ENCODE assay signal across 14 cellular contexts in the genomic region with DNA sequence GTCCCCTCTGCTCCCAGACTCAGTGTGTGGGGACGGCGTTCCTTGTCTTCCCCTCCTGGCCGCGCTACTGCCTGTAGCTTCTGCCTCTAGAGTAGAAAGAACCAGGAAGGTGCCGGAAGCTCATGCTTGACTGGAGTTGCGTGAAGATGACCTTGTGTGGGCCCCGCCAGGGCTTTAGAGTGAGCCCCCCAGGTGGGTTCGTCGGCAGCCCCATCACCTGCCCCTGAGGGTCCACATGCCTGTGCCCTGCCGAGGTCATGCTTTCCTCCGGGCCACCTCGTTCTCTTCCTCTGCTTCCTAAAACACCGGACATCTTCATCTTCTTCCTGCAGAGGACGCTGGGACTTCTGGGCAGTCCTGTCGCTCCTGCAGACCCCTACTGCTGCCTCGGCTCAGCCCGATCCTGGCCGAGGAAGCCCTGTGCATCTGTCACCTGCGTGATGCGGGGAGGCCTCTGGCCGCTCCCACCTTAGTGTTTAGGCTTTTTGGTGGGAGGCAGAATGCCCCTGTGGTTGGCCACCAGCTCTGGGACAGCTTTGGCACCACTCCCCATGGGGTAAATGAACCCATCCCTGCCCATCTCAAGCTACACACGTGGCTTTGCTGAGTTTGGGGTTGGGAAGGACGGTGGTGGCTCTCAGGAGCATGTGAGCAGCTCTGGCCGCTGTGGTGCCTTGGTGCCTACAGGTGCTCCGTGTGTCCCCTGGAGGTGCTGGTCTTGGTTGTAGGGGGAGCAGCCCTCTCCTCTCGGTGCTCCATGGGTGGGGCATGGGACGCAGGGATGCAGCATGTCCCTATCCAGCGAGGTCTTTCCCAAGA. TPM values are rescaled to one million over a fixed set of nuclear protein-coding genes. Genes with fewer than 3 reads are reported as not detected.
DNase-seq lines count a peak whose midpoint lies in the region; ATAC-seq and TF ChIP-seq lines count a peak whose summit lies in the region.
"Had no signal": no experiment of that assay in that cellular context is flagged by ENCODE, and none has a peak within 500 bp of the region (broad histone marks: within the 10 kb centered on the region; RNA-seq: fewer than 3 reads in every experiment).

No MANE protein-coding gene starts in this region.

- intact Hi-C loops in psoas muscle (cut with DNase I) = loop anchor here in 1 of 2 donors (10.0 kb wide), 1 partner anchor 265 kb away; a partner anchor contains a TSS

- H3K4me3 ChIP-seq in BLaER1 (no peak overlapping the region), psoas muscle (peak overlapping the region; percentile 7)

- CTCF ChIA-PET in activated CD4-positive, alpha-beta T cell treated with anti-CD3 and anti-CD28 coated beads, Interleukin-2, amount 10 ng/mL, durations not matched to agents 7 days and 5 days (lab: Charles Lee) = no interaction called here

- no peak overlapping the region for H3K4me3 Mint-ChIP-seq in activated CD4-positive, alpha-beta T cell treated with anti-CD3 and anti-CD28 coated beads, Interleukin-2, amount 10 ng/mL, durations not matched to agents 7 days and 5 days
- H3K4me3 Mint-ChIP-seq: CD8-positive, alpha-beta memory T cell; HFFc6 had no signal

- H3K27me3 ChIP-seq in BLaER1 = no peaks in the 10 kb centered on the region
- H3K27me3 ChIP-seq in psoas muscle (ENCODE audit: insufficient read depth in 3 of 3, low read length in 2 of 3) = no peaks in the 10 kb centered on the region

- H3K27ac Mint-ChIP-seq in activated CD4-positive, alpha-beta T cell treated with anti-CD3 and anti-CD28 coated beads, Interleukin-2, amount 10 ng/mL, durations not matched to agents 7 days and 5 days = peak overlapping the region; percentile 50
- H3K27ac Mint-ChIP-seq: CD8-positive, alpha-beta memory T cell; HFFc6 had no signal

- H3K4me1 Mint-ChIP-seq in activated CD4-positive, alpha-beta T cell treated with anti-CD3 and anti-CD28 coated beads, Interleukin-2, amount 10 ng/mL, durations not matched to agents 7 days and 5 days = no peaks in the 10 kb centered on the region

- H3K4me2 ChIP-seq in BLaER1 = 0 out of 2 replicates have a peak overlapping the region, but pooled peaks have one; percentile 3

- H3K9me3 ChIP-seq in BLaER1 = peaks cover 12% of the 10 kb centered on the region
- H3K9me3 ChIP-seq in psoas muscle = no peaks in the 10 kb centered on the region

- H3K27ac ChIP-seq in BLaER1 (peak overlapping the region; percentile 13; the same call in 1 of the 2 replicates), psoas muscle (peak overlapping the region; percentile 99), caudate nucleus (ENCODE audit: low read depth, low read length) (no peak overlapping the region)
- H3K27ac ChIP-seq: 22Rv1 had no signal

- H3K9ac ChIP-seq in BLaER1 = no peak overlapping the region

- POLR2A ChIA-PET in activated CD4-positive, alpha-beta T cell treated with anti-CD3 and anti-CD28 coated beads, Interleukin-2, amount 10 ng/mL, durations not matched to agents 7 days and 5 days (lab: Charles Lee) = no interaction called here

- peaks cover 10% of the 10 kb centered on the region for H3K9me3 Mint-ChIP-seq in activated CD4-positive, alpha-beta T cell treated with anti-CD3 and anti-CD28 coated beads, Interleukin-2, amount 10 ng/mL, durations not matched to agents 7 days and 5 days

- 65 to 81% (median 71%) methylated on average over 28 of the region's 28 CpGs for WGBS in psoas muscle, 3 donors

- H4K20me1 ChIP-seq in BLaER1 = peaks cover 16% of the 10 kb centered on the region; the same call in 1 of the 2 replicates

- no peak for DNase-seq in activated CD4-positive, alpha-beta T cell treated with anti-CD3 and anti-CD28 coated beads, Interleukin-2, amount 10 ng/mL, durations not matched to agents 7 days and 5 days
- DNase-seq in activated CD4-positive, alpha-beta T cell treated with anti-CD3 and anti-CD28 coated beads, Interleukin-2, amount 50 U/mL, for 1 hour = no peak
- DNase-seq in mesenteric fat pad (ENCODE audit: low spot score) (peak; percentile 69), psoas muscle (peak in 1 of 2 donors; percentile 66), putamen (ENCODE audit: low spot score) (no peak), caudate nucleus (lab: John Stamatoyannopoulos, UW) (no peak), nucleus accumbens (lab: John Stamatoyannopoulos, UW) (no peak)
- DNase-seq: Caco-2; CD8-positive, alpha-beta memory T cell; GF-D8; HCEC 1CT; HFFc6 had no signal

- H3K27me3 Mint-ChIP-seq in activated CD4-positive, alpha-beta T cell treated with anti-CD3 and anti-CD28 coated beads, Interleukin-2, amount 10 ng/mL, durations not matched to agents 7 days and 5 days = no peaks in the 10 kb centered on the region
- H3K27me3 Mint-ChIP-seq: CD8-positive, alpha-beta memory T cell had no signal

- H3K4me1 ChIP-seq in BLaER1 = peaks cover 7% of the 10 kb centered on the region; the same call in 1 of the 2 replicates
- H3K4me1 ChIP-seq in psoas muscle = peaks cover 91% of the 10 kb centered on the region
- H3K4me1 ChIP-seq: Caco-2 had no signal

- peaks cover 13% of the 10 kb centered on the region for H3K36me3 Mint-ChIP-seq in activated CD4-positive, alpha-beta T cell treated with anti-CD3 and anti-CD28 coated beads, Interleukin-2, amount 10 ng/mL, durations not matched to agents 7 days and 5 days (ENCODE audit: low read depth)

- TF ChIP-seq CTCF in psoas muscle (IDR thresholded peaks at IDR 0.05) = no peak

- H3K36me3 ChIP-seq in BLaER1 = peaks cover 88% of the 10 kb centered on the region
- peaks cover 8 to 95% of the 10 kb centered on the region in 2 donors for H3K36me3 ChIP-seq in psoas muscle (ENCODE audit: insufficient read depth in 1 of 2, low read depth in 1 of 2)

- ATAC-seq in psoas muscle = peak in 2 of 4 donors; percentile 1 to 3

RNA-seq across cellular contexts. Expression of a gene that starts 12.3 kb away (rescaled TPM):
- total RNA-seq in activated CD4-positive, alpha-beta T cell treated with anti-CD3 and anti-CD28 coated beads, Interleukin-2, amount 10 ng/mL, durations not matched to agents 7 days and 5 days = 10 to 100 TPM; 13.8 to 21.8 TPM
- total RNA-seq in mesenteric fat pad (3.7 TPM), psoas muscle (1,000 to 10,000 TPM; 1,061 to 1,869 (median 1,568) TPM)
- polyA plus RNA-seq in psoas muscle = 100 to 1,000 TPM; 397 to 658 (median 442) TPM

RNA-seq across cellular contexts. Expression of a gene that starts 54.6 kb away (rescaled TPM):
- 1 to 10 TPM; 6.4 to 8.2 TPM for total RNA-seq in activated CD4-positive, alpha-beta T cell treated with anti-CD3 and anti-CD28 coated beads, Interleukin-2, amount 10 ng/mL, durations not matched to agents 7 days and 5 days
- 7.5 TPM for total RNA-seq in mesenteric fat pad
- 10 to 100 TPM; 11.3 to 26.2 (median 17.8) TPM for total RNA-seq in psoas muscle
- polyA plus RNA-seq in psoas muscle = 10 to 100 TPM in 2 of 3 donors, 1 to 10 TPM in 1; 7.7 to 16.0 (median 11.5) TPM

Comparison
In these comparisons a context has a peak if more than half of its experiments do, and no peak if none do; other contexts are left out.
1. RNA of a gene that starts 12.3 kb away (total RNA-seq): 1,061 to 1,869 TPM in psoas muscle; 13.8 to 21.8 TPM in activated CD4-positive, alpha-beta T cell treated with anti-CD3 and anti-CD28 coated beads, Interleukin-2, amount 10 ng/mL, durations not matched to agents 7 days and 5 days and 3.7 TPM in mesenteric fat pad (single experiment); every median in the first group is over 10 times any median in the second.